ENCODE assay signal across 29 cellular contexts in genomic region chr5:96115467-96115812, GRCh38.
DNase-seq lines count a peak whose midpoint lies in the region; ATAC-seq, FAIRE-seq and TF ChIP-seq lines count a peak whose summit lies in the region.
"Had no signal": no experiment of that assay in that cellular context is flagged by ENCODE, and none has a peak within 500 bp of the region (broad histone marks: within the 10 kb centered on the region; RNA-seq: fewer than 3 reads in every experiment).

No MANE protein-coding gene starts in this region.

- no peak for TF ChIP-seq CTCF in MCF 10A (IDR thresholded peaks at IDR 0.05; ENCODE audit: unreplicated experiment)
- TF ChIP-seq CTCF in breast epithelium (IDR thresholded peaks at IDR 0.05): no peak

- H3K4me3 ChIP-seq in breast epithelium (no peak overlapping the region), small intestine (ENCODE audit: low read depth in 1 of 2, low read length in 2 of 2) (no peak overlapping the region), neuronal stem cell (ENCODE audit: low read length in 2 of 2) (no peak overlapping the region)
- H3K4me3 ChIP-seq: adrenal gland, left ventricle myocardium inferior, SJCRH30, transverse colon had no signal

- TF ChIP-seq POLR2A in breast epithelium (IDR thresholded peaks at IDR 0.05): no peak

- H3K4ac ChIP-seq in neuronal stem cell (ENCODE audit: low read length): no peak overlapping the region

- H3K27me3 ChIP-seq in breast epithelium: no peaks in the 10 kb centered on the region
- H3K27me3 ChIP-seq in small intestine (ENCODE audit: control insufficient read depth in 2 of 2, insufficient read depth in 2 of 2, low read length in 2 of 2): no peaks in the 10 kb centered on the region
- no peaks in the 10 kb centered on the region for H3K27me3 ChIP-seq in neuronal stem cell (ENCODE audit: control insufficient read depth in 3 of 3, insufficient read depth in 3 of 3, low read depth in 1 of 3, low read length in 3 of 3)
- H3K27me3 ChIP-seq: adrenal gland, SJCRH30, transverse colon had no signal

- intact Hi-C loops in MCF 10A (cut with micrococcal nuclease): loop anchor here (10.0 kb wide), 1 partner anchor 109 kb away; no protein-coding TSS in a partner anchor
- intact Hi-C loops in breast epithelium (cut with DNase I; ENCODE audit: low total_unique reads): no loop called here

- no peak overlapping the region for H3K4me3 Mint-ChIP-seq in MCF 10A (ENCODE audit: unreplicated experiment)
- H3K4me3 Mint-ChIP-seq in T-helper 2 cell treated with Interferon-gamma antibody and Interleukin-4, amounts not matched to agents 5 μg/mL and 100 μg/mL, for 36 hours: no peak overlapping the region
- H3K4me3 Mint-ChIP-seq in activated CD8-positive, alpha-beta T cell treated with anti-CD3 and anti-CD28 coated beads, Interleukin-2, amount 10 ng/mL, durations not matched to agents 7 days and 5 days: no peak overlapping the region
- H3K4me3 Mint-ChIP-seq: activated CD8-positive, alpha-beta T cell treated with anti-CD3 and anti-CD28 coated beads for 36 hours; B cell; CD4-positive, alpha-beta memory T cell had no signal

- no peak overlapping the region for H3K23ac ChIP-seq in neuronal stem cell (ENCODE audit: low read depth, low read length, poor library complexity)

- no peak overlapping the region for H3K18ac ChIP-seq in neuronal stem cell (ENCODE audit: low read length)

- H3K14ac ChIP-seq in neuronal stem cell (ENCODE audit: low read length): no peak overlapping the region

- H4K91ac ChIP-seq in neuronal stem cell (ENCODE audit: low read depth, low read length, poor library complexity): no peak overlapping the region

- H3K9ac ChIP-seq in neuronal stem cell (ENCODE audit: low read depth, low read length, poor library complexity): no peak overlapping the region

- no peak overlapping the region for H4K8ac ChIP-seq in neuronal stem cell (ENCODE audit: low read depth, low read length)

- H2BK15ac ChIP-seq in neuronal stem cell (ENCODE audit: low read length): no peak overlapping the region

- no peaks in the 10 kb centered on the region for H3K79me1 ChIP-seq in neuronal stem cell (ENCODE audit: low read depth, low read length)

- POLR2A ChIA-PET in MCF 10A (lab: Yijun Ruan, JAX): interaction anchor here (0.6 to 4.0 kb wide), 14 partner anchors 14 to 254 kb away, joined by 3 to 26 read pairs (median 4); partner anchors contain the start of gene ELL2
- POLR2A ChIA-PET in activated CD8-positive, alpha-beta T cell treated with anti-CD3 and anti-CD28 coated beads, Interleukin-2, amount 10 ng/mL, durations not matched to agents 7 days and 5 days (lab: Charles Lee): no interaction called here

- DNase-seq in MCF 10A (ENCODE audit: unreplicated experiment) (no peak), breast epithelium (ENCODE audit: low spot score in 2 of 2) (no peak), epithelial cell of prostate (ENCODE audit: low read depth, low spot score) (no peak), small intestine (peak; percentile 88), HT-29 (ENCODE audit: low spot score) (no peak), neuronal stem cell (ENCODE audit: low spot score) (no peak)
- DNase-seq in T-helper 2 cell treated with Interferon-gamma antibody and Interleukin-4, amounts not matched to agents 5 μg/mL and 100 μg/mL, for 36 hours (ENCODE audit: low spot score): no peak
- DNase-seq in activated CD8-positive, alpha-beta T cell treated with anti-CD3 and anti-CD28 coated beads, Interleukin-2, amount 10 ng/mL, durations not matched to agents 7 days and 5 days: no peak
- DNase-seq: ACHN; activated CD4-positive, CD25-positive, alpha-beta regulatory T cell; activated CD8-positive, alpha-beta T cell treated with anti-CD3 and anti-CD28 coated beads for 36 hours; activated naive CD4-positive, alpha-beta T cell; adrenal gland; CD4-positive, alpha-beta memory T cell; left ventricle myocardium inferior; NCI-H146; NCI-H446; NCI-H82; nucleus accumbens; SJCRH30; stimulated activated CD4-positive, alpha-beta T cell treated with anti-CD3 and anti-CD28 coated beads, Interleukin-12 subunit alpha, Interleukin-12 subunit beta, amount 100 ng/mL, for 4 hours; stimulated activated CD4-positive, alpha-beta T cell treated with anti-CD3 and anti-CD28 coated beads, Interleukin-4, amount 100 ng/mL, for 1 hour; transverse colon had no signal

- ATAC-seq in activated CD8-positive, alpha-beta T cell treated with anti-CD3 and anti-CD28 coated beads, Interleukin-2, amount 10 ng/mL, durations not matched to agents 7 days and 5 days: no peak
- ATAC-seq: HCT116, sciatic nerve had no signal

- no peak overlapping the region for H2BK12ac ChIP-seq in neuronal stem cell (ENCODE audit: low read length)

- CTCF ChIA-PET in MCF 10A (lab: Yijun Ruan, JAX): interaction anchor here (0.7 to 1.2 kb wide), 4 partner anchors 13 to 241 kb away, joined by 3 to 4 read pairs (median 3); no protein-coding TSS in a partner anchor
- CTCF ChIA-PET in activated CD8-positive, alpha-beta T cell treated with anti-CD3 and anti-CD28 coated beads, Interleukin-2, amount 10 ng/mL, durations not matched to agents 7 days and 5 days (lab: Charles Lee): no interaction called here

- no peak overlapping the region for H3K4me2 ChIP-seq in neuronal stem cell (ENCODE audit: insufficient read depth, low read length, poor library complexity, severe bottlenecking)

- no peaks in the 10 kb centered on the region for H3K9me3 Mint-ChIP-seq in MCF 10A (ENCODE audit: unreplicated experiment)
- no peaks in the 10 kb centered on the region for H3K9me3 Mint-ChIP-seq in T-helper 2 cell treated with Interferon-gamma antibody and Interleukin-4, amounts not matched to agents 5 μg/mL and 100 μg/mL, for 36 hours
- no peaks in the 10 kb centered on the region for H3K9me3 Mint-ChIP-seq in activated CD8-positive, alpha-beta T cell treated with anti-CD3 and anti-CD28 coated beads, Interleukin-2, amount 10 ng/mL, durations not matched to agents 7 days and 5 days (ENCODE audit: insufficient read depth)
- H3K9me3 Mint-ChIP-seq: activated CD8-positive, alpha-beta T cell treated with anti-CD3 and anti-CD28 coated beads for 36 hours had no signal

- H2AFZ ChIP-seq in neuronal stem cell (ENCODE audit: low read length): no peak overlapping the region

- no peak for FAIRE-seq in small intestine (lab: Jason Lieb, UNC)
- FAIRE-seq: D721Med, endometrium had no signal

- no peaks in the 10 kb centered on the region for H3K36me3 Mint-ChIP-seq in MCF 10A (ENCODE audit: insufficient read depth, unreplicated experiment)
- H3K36me3 Mint-ChIP-seq in T-helper 2 cell treated with Interferon-gamma antibody and Interleukin-4, amounts not matched to agents 5 μg/mL and 100 μg/mL, for 36 hours (ENCODE audit: low read depth): no peaks in the 10 kb centered on the region
- H3K36me3 Mint-ChIP-seq in activated CD8-positive, alpha-beta T cell treated with anti-CD3 and anti-CD28 coated beads, Interleukin-2, amount 10 ng/mL, durations not matched to agents 7 days and 5 days (ENCODE audit: low read depth): no peaks in the 10 kb centered on the region
- H3K36me3 Mint-ChIP-seq: CD4-positive, alpha-beta memory T cell had no signal

- H3K9me3 ChIP-seq in breast epithelium (no peaks in the 10 kb centered on the region), small intestine (ENCODE audit: control insufficient read depth, low read depth) (no peaks in the 10 kb centered on the region), neuronal stem cell (replicated peaks in 1 of 2; ENCODE audit: control insufficient read depth in 2 of 2, insufficient read depth in 1 of 2, low read depth in 1 of 2, low read length in 2 of 2) (no peaks in the 10 kb centered on the region)
- H3K9me3 ChIP-seq: adrenal gland, left ventricle myocardium inferior, transverse colon had no signal

- no peaks in the 10 kb centered on the region for H3K27me3 Mint-ChIP-seq in MCF 10A (ENCODE audit: insufficient read depth, unreplicated experiment)
- no peaks in the 10 kb centered on the region for H3K27me3 Mint-ChIP-seq in T-helper 2 cell treated with Interferon-gamma antibody and Interleukin-4, amounts not matched to agents 5 μg/mL and 100 μg/mL, for 36 hours (ENCODE audit: low read depth)
- peaks cover 3% of the 10 kb centered on the region for H3K27me3 Mint-ChIP-seq in activated CD8-positive, alpha-beta T cell treated with anti-CD3 and anti-CD28 coated beads, Interleukin-2, amount 10 ng/mL, durations not matched to agents 7 days and 5 days (ENCODE audit: low read depth)
- H3K27me3 Mint-ChIP-seq: progenitor cell of endocrine pancreas had no signal

- H3K4me1 ChIP-seq in breast epithelium (no peaks in the 10 kb centered on the region), small intestine (ENCODE audit: control insufficient read depth in 2 of 2, insufficient read depth in 1 of 2, low read depth in 1 of 2, low read length in 1 of 2) (peaks cover 3% of the 10 kb centered on the region in 2 donors), neuronal stem cell (ENCODE audit: control insufficient read depth in 2 of 2, insufficient read depth in 1 of 2, low read depth in 1 of 2, low read length in 2 of 2) (peaks cover 0 to 3% of the 10 kb centered on the region in 2 donors)
- H3K4me1 ChIP-seq: adrenal gland, SJCRH30 had no signal

- no peak overlapping the region for H2BK5ac ChIP-seq in neuronal stem cell (ENCODE audit: low read length)

- no peak overlapping the region for H2AK5ac ChIP-seq in neuronal stem cell (ENCODE audit: low read depth, low read length)

- no peak overlapping the region for H2BK120ac ChIP-seq in neuronal stem cell (ENCODE audit: low read depth, low read length)

- peak overlapping the region; percentile 87 for H3K27ac Mint-ChIP-seq in MCF 10A (ENCODE audit: low read depth, unreplicated experiment)
- peak overlapping the region; percentile 29 for H3K27ac Mint-ChIP-seq in T-helper 2 cell treated with Interferon-gamma antibody and Interleukin-4, amounts not matched to agents 5 μg/mL and 100 μg/mL, for 36 hours
- no peak overlapping the region for H3K27ac Mint-ChIP-seq in activated CD8-positive, alpha-beta T cell treated with anti-CD3 and anti-CD28 coated beads, Interleukin-2, amount 10 ng/mL, durations not matched to agents 7 days and 5 days
- H3K27ac Mint-ChIP-seq: activated CD8-positive, alpha-beta T cell treated with anti-CD3 and anti-CD28 coated beads for 36 hours; B cell; progenitor cell of endocrine pancreas had no signal

- H3K27ac ChIP-seq in breast epithelium (no peak overlapping the region), epithelial cell of prostate (peak overlapping the region; percentile 90), small intestine (ENCODE audit: low read depth in 1 of 2, low read length in 1 of 2) (no peak overlapping the region), neuronal stem cell (replicated peaks; ENCODE audit: low read length) (no peak overlapping the region)
- H3K27ac ChIP-seq: adrenal gland, left ventricle myocardium inferior, SJCRH30, transverse colon had no signal

- H3K4me1 Mint-ChIP-seq in MCF 10A (ENCODE audit: insufficient read depth, unreplicated experiment): peaks cover 19% of the 10 kb centered on the region
- peaks cover 19% of the 10 kb centered on the region for H3K4me1 Mint-ChIP-seq in T-helper 2 cell treated with Interferon-gamma antibody and Interleukin-4, amounts not matched to agents 5 μg/mL and 100 μg/mL, for 36 hours (ENCODE audit: low read depth)
- H3K4me1 Mint-ChIP-seq in activated CD8-positive, alpha-beta T cell treated with anti-CD3 and anti-CD28 coated beads, Interleukin-2, amount 10 ng/mL, durations not matched to agents 7 days and 5 days (ENCODE audit: low read depth): peaks cover 4% of the 10 kb centered on the region
- H3K4me1 Mint-ChIP-seq: B cell had no signal

- H3K36me3 ChIP-seq in breast epithelium: no peaks in the 10 kb centered on the region
- H3K36me3 ChIP-seq in small intestine (ENCODE audit: control insufficient read depth in 2 of 2, insufficient read depth in 2 of 2, low read length in 2 of 2): no peaks in the 10 kb centered on the region
- H3K36me3 ChIP-seq in neuronal stem cell (replicated peaks in 1 of 2; ENCODE audit: control insufficient read depth in 2 of 2, insufficient read depth in 2 of 2, low read length in 2 of 2): no peaks in the 10 kb centered on the region
- H3K36me3 ChIP-seq: adrenal gland, left ventricle myocardium inferior, SJCRH30, transverse colon had no signal

- BruUV-seq in MCF 10A (replicated peaks; lab: Mats Ljungman, UMichigan): no TSS peak
